In genomic region chr6:159727717-159728440, GRCh38 we compare ENCODE assay signal across 8 cellular contexts. TPM values are rescaled to one million over a fixed set of nuclear protein-coding genes. Genes with fewer than 3 reads are reported as not detected.
DNase-seq lines count a peak whose midpoint lies in the region; ATAC-seq, FAIRE-seq and TF ChIP-seq lines count a peak whose summit lies in the region.

No MANE protein-coding gene starts in this region.

- FAIRE-seq in H1 (lab: Jason Lieb, UNC), result no peak
- FAIRE-seq in urothelium cell line (lab: Jason Lieb, UNC), result no peak

- no peaks in the 10 kb centered on the region for H3K9me3 ChIP-seq in H1 (ENCODE audit: insufficient read depth in 2 of 2, low read depth in 1 of 2, low read length in 1 of 2)
- no peaks in the 10 kb centered on the region for H3K9me3 ChIP-seq in mucosa of descending colon

- H3K56ac ChIP-seq in H1 (replicated peaks; ENCODE audit: insufficient read length, low read depth, low read length), result peak overlapping the region; percentile 82

- no peak overlapping the region for H2AK5ac ChIP-seq in H1 (ENCODE audit: low read depth, low read length)

- peaks cover 0 to 5% (median 2%) of the 10 kb centered on the region in 4 experiments; a peak in 3 of 7 replicates for H3K4me1 ChIP-seq in H1 (replicated peaks in 1 of 4; ENCODE audit: control insufficient read depth in 3 of 4, insufficient read depth in 4 of 4, low read length in 3 of 4)
- peaks cover 13% of the 10 kb centered on the region for H3K4me1 ChIP-seq in mucosa of descending colon (ENCODE audit: low read depth)

- peak overlapping the region; percentile 95 for H3K27ac ChIP-seq in H1 (ENCODE audit: low read depth, low read length)

- peak overlapping the region; percentile 45 for H4K5ac ChIP-seq in H1 (ENCODE audit: insufficient read length, low read depth, low read length)

- H3K36me3 ChIP-seq in H1 (ENCODE audit: control insufficient read depth in 2 of 4, insufficient read depth in 4 of 4, low read length in 3 of 4), result peaks cover 0 to 18% (median 0%) of the 10 kb centered on the region in 4 experiments; a peak in 2 of 8 replicates
- no peaks in the 10 kb centered on the region for H3K36me3 ChIP-seq in mucosa of descending colon (ENCODE audit: low read depth)

- H4K91ac ChIP-seq in H1 (replicated peaks; ENCODE audit: insufficient read length, low read length), result no peak overlapping the region

- no peak for TF ChIP-seq EP300 in H1 (IDR thresholded peaks at IDR 0.05; ENCODE audit: borderline replicate concordance in 1 of 2, low read depth in 2 of 2, low read length in 2 of 2)

- POLR2A ChIA-PET in H1 (lab: Charles Lee; ENCODE audit: partially characterized antibody), result interaction anchor here (0.8 to 6.7 kb wide), 23 partner anchors 8 to 113 kb away, joined by 3 to 86 read pairs (median 5); partner anchors contain the start of genes ACAT2, MRPL18, SOD2 and TCP1

- TF ChIP-seq POLR2A in H1 (IDR thresholded peaks at IDR 0.05; ENCODE audit: control extremely low read depth in 1 of 2, low read depth in 2 of 2, low read length in 2 of 2), result no peak; a peak in 1 of 3 replicates

- H3K4me3 ChIP-seq in H1 (ENCODE audit: extremely low read depth in 1 of 4, insufficient read depth in 2 of 4, low read depth in 3 of 4, low read length in 4 of 4), result peak overlapping the region; percentile 82 to 99 (median 96)
- H3K4me3 ChIP-seq in mucosa of descending colon, result peak overlapping the region; percentile 97

- no peak overlapping the region; the same call in 1 of the 2 replicates for H3K18ac ChIP-seq in H1 (ENCODE audit: extremely low read depth, low read length)

- ATAC-seq in GM19395 (IDR thresholded peaks at IDR 0.05; ENCODE audit: unreplicated experiment) (peak; percentile 38), HG03432 (IDR thresholded peaks at IDR 0.05; ENCODE audit: unreplicated experiment) (peak; percentile 36), mucosa of descending colon (peak; percentile 41)

- H3K4ac ChIP-seq in H1 (replicated peaks; ENCODE audit: insufficient read length, low read depth, low read length), result no peak overlapping the region

- H3K79me2 ChIP-seq in H1 (ENCODE audit: control insufficient read depth in 1 of 2, insufficient read depth in 2 of 2, low read length in 2 of 2), result peaks cover 46 to 90% of the 10 kb centered on the region in 2 experiments

- in situ Hi-C loops in SK-MEL-5 (cut with HindIII; ENCODE audit: low pct_unique_long_range_greater_than_20kb, low sequenced_read_pairs), result no loop called here

- no peaks in the 10 kb centered on the region for H3K27me3 ChIP-seq in H1 (replicated peaks in 1 of 4; ENCODE audit: control insufficient read depth in 3 of 4, extremely low read depth in 1 of 4, insufficient read depth in 3 of 4, low read length in 3 of 4)

- intact Hi-C loops in mucosa of descending colon (cut with DNase I, micrococcal nuclease), result loop anchor here (5.0 kb wide), 1 partner anchor 36 kb away; the partner anchor contains the start of gene SOD2 (in 2 of the 2)

- no peak for TF ChIP-seq RAD21 in H1 (IDR thresholded peaks at IDR 0.05 in 1 of 2, conservative IDR thresholded peaks at IDR 0.05 in 1 of 2; ENCODE audit: low read depth in 2 of 2, low read length in 2 of 2)

- H3K9ac ChIP-seq in H1 (replicated peaks in 1 of 4; ENCODE audit: extremely low read depth in 1 of 4, low read depth in 3 of 4, low read length in 3 of 4), result peak overlapping the region; percentile 94 to 99 (median 98)

- WGBS in H1 (ENCODE audit: extremely low coverage in 1 of 2, insufficient coverage in 1 of 2, insufficient read length in 1 of 2, insufficient replicate concordance in 2 of 2, low coverage in 1 of 2, low lambda C conversion rate in 2 of 2, missing lambda C conversion rate in 1 of 2), 2 experiments, result 2% methylated on average over 44 of the region's 44 CpGs; no CpG with 5 or more reads in 1 of the 2 experiments

- DNase-seq in EH (ENCODE audit: low read depth) (peak; percentile 55), SK-MEL-5 (ENCODE audit: low read depth, low spot score) (peak; percentile 34), H1 (ENCODE audit: low read depth in 1 of 2, low spot score in 2 of 2) (no peak), mucosa of descending colon (no peak), urothelium cell line (ENCODE audit: low spot score) (peak; percentile 54)
- DNase-seq in stimulated activated CD4-positive, alpha-beta T cell treated with anti-CD3 and anti-CD28 coated beads, Interleukin-4, amount 100 ng/mL, for 4 hours, result no peak

- H4K8ac ChIP-seq in H1 (ENCODE audit: extremely low read depth, insufficient read depth, low read length), result peak overlapping the region; percentile 97

- no peaks in the 10 kb centered on the region for H3K23me2 ChIP-seq in H1 (ENCODE audit: low read depth, low read length)

- H2BK15ac ChIP-seq in H1 (ENCODE audit: low read length), result no peak overlapping the region

- H3K4me2 ChIP-seq in H1 (ENCODE audit: insufficient read depth in 1 of 2, low read depth in 2 of 2, low read length in 2 of 2), result peak overlapping the region; percentile 67 to 77

- no peak overlapping the region for H2BK12ac ChIP-seq in H1 (ENCODE audit: low read depth, low read length)

- CTCF ChIA-PET in H1 (lab: Charles Lee; ENCODE audit: partially characterized antibody), result interaction anchor here (1.5 kb wide), 1 partner anchor 37 kb away, joined by 3 read pairs; no protein-coding TSS in a partner anchor

- no peak overlapping the region for H3K14ac ChIP-seq in H1 (ENCODE audit: insufficient read length)

- H2BK120ac ChIP-seq in H1 (replicated peaks; ENCODE audit: low read depth, low read length), result no peak overlapping the region

- TF ChIP-seq CTCF in H1 (IDR thresholded peaks at IDR 0.05; ENCODE audit: control extremely low read depth in 1 of 3, insufficient read depth in 1 of 3, low read depth in 1 of 3, low read length in 3 of 3) (no peak), mucosa of descending colon (IDR thresholded peaks at IDR 0.05) (no peak)

- H2AFZ ChIP-seq in H1 (ENCODE audit: low read length), result no peak overlapping the region

- H3K23ac ChIP-seq in H1 (ENCODE audit: insufficient read length), result no peak overlapping the region

- no peaks in the 10 kb centered on the region for H3K79me1 ChIP-seq in H1 (ENCODE audit: low read depth, low read length)

- peaks cover 13 to 23% of the 10 kb centered on the region in 2 experiments for H4K20me1 ChIP-seq in H1 (replicated peaks in 1 of 2; ENCODE audit: control insufficient read depth in 1 of 2, insufficient read depth in 2 of 2, low read length in 2 of 2)

- H2BK5ac ChIP-seq in H1 (ENCODE audit: low read depth, low read length), result peak overlapping the region; percentile 67

- no peak overlapping the region for H2BK20ac ChIP-seq in H1 (ENCODE audit: low read length)

TF ChIP-seq in H1, 55 proteins besides CTCF, POLR2A, EP300 and RAD21 (continues in another document):
- TF ChIP-seq ASH2L (IDR thresholded peaks at IDR 0.05; ENCODE audit: low read length) (peak; percentile 70), ZNF274 (IDR thresholded peaks at IDR 0.05; ENCODE audit: borderline replicate concordance, extremely low read depth, low read length) (no peak), TBP (IDR thresholded peaks at IDR 0.05; ENCODE audit: low read depth, low read length) (no peak; the same call in 1 of the 2 replicates), YY1 (IDR thresholded peaks at IDR 0.05; ENCODE audit: low read depth, low read length) (peak; percentile 30; the same call in 1 of the 2 replicates), SP2 (IDR thresholded peaks at IDR 0.05; ENCODE audit: low read length) (no peak)

RNA-seq across cellular contexts. Expression of gene WTAP, which starts 0.6 kb away (rescaled TPM):
- 59.6 and 59.7 TPM in 2 replicates for total RNA-seq in SK-MEL-5 (2014; rRNA removed; shearing (Covaris generic))
- 28.8 and 34.7 TPM in 2 replicates for polyA plus RNA-seq in SK-MEL-5 (2015; cell fraction: cytosol; rRNA removed)
- polyA plus RNA-seq in SK-MEL-5 (2015; cell fraction: nucleus; rRNA removed), result 30.7 and 32.3 TPM in 2 replicates
- total RNA-seq in H1 (2021; fragmentation: NEBNext Ultra II Directional; extraction: Animal tissue kit (Norgen Biotek cat#: 25700)), result 112 and 120 TPM in 2 replicates
- polyA plus RNA-seq in H1 (2011; rRNA removed), result 18.0 and 32.6 TPM in 2 replicates
- polyA plus RNA-seq in H1 (2011; cell fraction: cytosol; rRNA removed), result 29.4 TPM
- 14.5 TPM for polyA plus RNA-seq in H1 (2011; cell fraction: nucleus; rRNA removed)
- 68.6 to 94.3 TPM (median 72.3 TPM) in 4 replicates for polyA plus RNA-seq in H1 (2012, experiment 1 of 2)
- 11.3 TPM for polyA plus RNA-seq in H1 (2012, experiment 2 of 2)
- 85.1 TPM for polyA plus RNA-seq in H1 (2013, experiment 1 of 2)
- polyA plus RNA-seq in H1 (2013, experiment 2 of 2), result 86.1 TPM
- 45.6 and 49.7 TPM in 2 replicates for polyA minus RNA-seq in H1 (2011; rRNA and poly(A)+ RNA removed)
- polyA minus RNA-seq in H1 (2011; cell fraction: cytosol; rRNA and poly(A)+ RNA removed), result 32.6 TPM
- polyA minus RNA-seq in H1 (2011; cell fraction: nucleus; rRNA and poly(A)+ RNA removed), result 52.7 TPM
- 10 to 100 TPM; 81.1 to 85.8 (median 84.4) TPM for total RNA-seq in mucosa of descending colon

RNA-seq across cellular contexts. Expression of gene ACAT2, which starts 34.0 kb away (rescaled TPM):
- total RNA-seq in SK-MEL-5 (2014; rRNA removed; shearing (Covaris generic)), result 13.8 and 14.7 TPM in 2 replicates
- polyA plus RNA-seq in SK-MEL-5 (2015; cell fraction: cytosol; rRNA removed), result 8.0 and 10.2 TPM in 2 replicates
- 2.1 and 2.5 TPM in 2 replicates for polyA plus RNA-seq in SK-MEL-5 (2015; cell fraction: nucleus; rRNA removed)
- total RNA-seq in H1 (2021; fragmentation: NEBNext Ultra II Directional; extraction: Animal tissue kit (Norgen Biotek cat#: 25700)), result 166 and 175 TPM in 2 replicates
- polyA plus RNA-seq in H1 (2011; rRNA removed), result 40.9 and 61.6 TPM in 2 replicates
- 86.3 TPM for polyA plus RNA-seq in H1 (2011; cell fraction: cytosol; rRNA removed)
- 37.8 TPM for polyA plus RNA-seq in H1 (2011; cell fraction: nucleus; rRNA removed)
- polyA plus RNA-seq in H1 (2012, experiment 1 of 2), result 124 to 172 TPM (median 138 TPM) in 4 replicates
- polyA plus RNA-seq in H1 (2012, experiment 2 of 2), result 29.5 TPM
- polyA plus RNA-seq in H1 (2013, experiment 1 of 2), result 106 TPM
- polyA plus RNA-seq in H1 (2013, experiment 2 of 2), result 107 TPM
- polyA minus RNA-seq in H1 (2011; rRNA and poly(A)+ RNA removed), result 95.2 and 95.6 TPM in 2 replicates
- 44.3 TPM for polyA minus RNA-seq in H1 (2011; cell fraction: cytosol; rRNA and poly(A)+ RNA removed)
- 48.1 TPM for polyA minus RNA-seq in H1 (2011; cell fraction: nucleus; rRNA and poly(A)+ RNA removed)
- 10 to 100 TPM; 31.3 to 94.1 (median 71.1) TPM for total RNA-seq in mucosa of descending colon

RNA-seq across cellular contexts. Expression of gene SOD2, which starts 34.8 kb away (rescaled TPM):
- total RNA-seq in SK-MEL-5 (2014; rRNA removed; shearing (Covaris generic)), result 108 and 109 TPM in 2 replicates
- polyA plus RNA-seq in SK-MEL-5 (2015; cell fraction: cytosol; rRNA removed), result 30.6 and 85.7 TPM in 2 replicates
- polyA plus RNA-seq in SK-MEL-5 (2015; cell fraction: nucleus; rRNA removed), result 18.8 and 19.9 TPM in 2 replicates
- total RNA-seq in H1 (2021; fragmentation: NEBNext Ultra II Directional; extraction: Animal tissue kit (Norgen Biotek cat#: 25700)), result 88.7 and 96.9 TPM in 2 replicates
- 30.6 and 31.1 TPM in 2 replicates for polyA plus RNA-seq in H1 (2011; rRNA removed)
- 44.2 TPM for polyA plus RNA-seq in H1 (2011; cell fraction: cytosol; rRNA removed)
- 25.3 TPM for polyA plus RNA-seq in H1 (2011; cell fraction: nucleus; rRNA removed)
- polyA plus RNA-seq in H1 (2012, experiment 1 of 2), result 72.3 to 80.7 TPM (median 75.0 TPM) in 4 replicates
- polyA plus RNA-seq in H1 (2012, experiment 2 of 2), result 10.8 TPM
- polyA plus RNA-seq in H1 (2013, experiment 1 of 2), result 30.9 TPM
- 34.0 TPM for polyA plus RNA-seq in H1 (2013, experiment 2 of 2)
- polyA minus RNA-seq in H1 (2011; rRNA and poly(A)+ RNA removed), result 70.3 and 85.7 TPM in 2 replicates
- 63.2 TPM for polyA minus RNA-seq in H1 (2011; cell fraction: cytosol; rRNA and poly(A)+ RNA removed)
- polyA minus RNA-seq in H1 (2011; cell fraction: nucleus; rRNA and poly(A)+ RNA removed), result 28.4 TPM
- total RNA-seq in mucosa of descending colon, result 100 to 1,000 TPM; 286 to 462 (median 400) TPM

Comparison
In these comparisons a context has a peak if more than half of its experiments do, and no peak if none do; other contexts are left out.
1. DNase-seq: peak in EH (single experiment), SK-MEL-5 (single experiment) and urothelium cell line (single experiment); none in H1 (0 of 2), mucosa of descending colon (0 of 3) and stimulated activated CD4-positive, alpha-beta T cell treated with anti-CD3 and anti-CD28 coated beads, Interleukin-4, amount 100 ng/mL, for 4 hours (0 of 2).
2. Peak in every context shown above with its lines, with median percentiles within 50 percentile points of each other: ATAC-seq.